In genomic region chr4:104416725-104417363, GRCh38 we compare ENCODE assay signal across 1 cellular context.
TF ChIP-seq lines count a peak whose summit lies in the region.

No MANE protein-coding gene starts in this region.

TF ChIP-seq in GM23338, 12 proteins besides CTCF, POLR2A, EP300 and RAD21 (continued from another document):
- no peak for TF ChIP-seq REST (IDR thresholded peaks at IDR 0.05; ENCODE audit: unreplicated experiment)
- no peak for TF ChIP-seq EZH2phosphoT487 (IDR thresholded peaks at IDR 0.05; ENCODE audit: unreplicated experiment)
- TF ChIP-seq ZNF114 (CRISPR knock-in tag; IDR thresholded peaks at IDR 0.05) = no peak
